Comparison of ENCODE assay signal across 16 cellular contexts in the genomic region with DNA sequence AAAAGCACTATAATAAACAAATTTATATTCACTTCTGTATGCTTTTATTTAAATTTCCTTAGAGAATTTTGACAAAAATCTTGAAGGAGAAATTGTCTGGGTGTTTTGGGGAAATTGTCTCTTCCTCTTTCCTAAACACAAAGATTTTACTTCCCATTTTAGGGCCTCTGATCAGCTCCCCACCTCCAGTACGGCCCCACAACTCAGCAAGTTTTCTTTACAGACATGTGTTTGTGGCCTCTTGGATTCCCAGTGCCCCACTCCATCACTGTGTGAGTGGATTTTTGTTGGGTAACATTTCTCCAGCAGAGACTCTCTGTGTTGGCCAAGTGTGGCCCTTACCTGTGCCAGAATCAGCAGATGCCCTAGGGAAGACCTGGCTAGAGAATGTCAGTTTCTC.
"Had no signal": no experiment of that assay in that cellular context is flagged by ENCODE, and none has a peak within 500 bp of the region (broad histone marks: within the 10 kb centered on the region; RNA-seq: fewer than 3 reads in every experiment).

No MANE protein-coding gene starts in this region.

- DNase-seq: activated CD4-positive, alpha-beta T cell treated with anti-CD3 and anti-CD28 coated beads, Interleukin-2, amount 10 ng/mL, durations not matched to agents 7 days and 5 days; activated CD4-positive, CD25-positive, alpha-beta regulatory T cell treated with anti-CD3 and anti-CD28 coated beads, Interleukin-2, amount 50 U/mL, for 72 hours; activated CD8-positive, alpha-beta memory T cell treated with anti-CD3 and anti-CD28 coated beads, Interleukin-2, amount 10 ng/mL, durations not matched to agents 7 days and 5 days; activated CD8-positive, alpha-beta T cell treated with anti-CD3 and anti-CD28 coated beads for 36 hours; brain microvascular endothelial cell; colonic mucosa; gastrocnemius medialis; left ventricle myocardium superior; mammary epithelial cell; midbrain; natural killer cell; stimulated activated CD4-positive, alpha-beta T cell treated with anti-CD3 and anti-CD28 coated beads, Interleukin-4, amount 100 ng/mL, for 4 hours; stimulated activated naive CD8-positive, alpha-beta T cell treated with anti-CD3 and anti-CD28 coated beads, Interleukin-15, Interleukin-2, amounts not matched to agents 100 U/mL and 50 U/mL, for 24 hours; upper lobe of left lung had no signal

- ATAC-seq: activated CD8-positive, alpha-beta memory T cell treated with anti-CD3 and anti-CD28 coated beads, Interleukin-2, amount 10 ng/mL, durations not matched to agents 7 days and 5 days; activated CD8-positive, alpha-beta T cell treated with anti-CD3 and anti-CD28 coated beads for 36 hours; activated naive CD4-positive, alpha-beta T cell treated with anti-CD3 and anti-CD28 coated beads, Interleukin-2, amount 50 U/mL, for 72 hours; activated T-helper 17 cell treated with anti-CD3 and anti-CD28 coated beads, Interleukin-2, amount 50 U/mL, for 72 hours; gastrocnemius medialis; left ventricle myocardium superior; natural killer cell; stimulated activated naive CD8-positive, alpha-beta T cell treated with anti-CD3 and anti-CD28 coated beads, Interleukin-15, Interleukin-2, amounts not matched to agents 100 U/mL and 50 U/mL, for 24 hours had no signal
